Comparison of ENCODE assay signal across 11 cellular contexts in the genomic region with DNA sequence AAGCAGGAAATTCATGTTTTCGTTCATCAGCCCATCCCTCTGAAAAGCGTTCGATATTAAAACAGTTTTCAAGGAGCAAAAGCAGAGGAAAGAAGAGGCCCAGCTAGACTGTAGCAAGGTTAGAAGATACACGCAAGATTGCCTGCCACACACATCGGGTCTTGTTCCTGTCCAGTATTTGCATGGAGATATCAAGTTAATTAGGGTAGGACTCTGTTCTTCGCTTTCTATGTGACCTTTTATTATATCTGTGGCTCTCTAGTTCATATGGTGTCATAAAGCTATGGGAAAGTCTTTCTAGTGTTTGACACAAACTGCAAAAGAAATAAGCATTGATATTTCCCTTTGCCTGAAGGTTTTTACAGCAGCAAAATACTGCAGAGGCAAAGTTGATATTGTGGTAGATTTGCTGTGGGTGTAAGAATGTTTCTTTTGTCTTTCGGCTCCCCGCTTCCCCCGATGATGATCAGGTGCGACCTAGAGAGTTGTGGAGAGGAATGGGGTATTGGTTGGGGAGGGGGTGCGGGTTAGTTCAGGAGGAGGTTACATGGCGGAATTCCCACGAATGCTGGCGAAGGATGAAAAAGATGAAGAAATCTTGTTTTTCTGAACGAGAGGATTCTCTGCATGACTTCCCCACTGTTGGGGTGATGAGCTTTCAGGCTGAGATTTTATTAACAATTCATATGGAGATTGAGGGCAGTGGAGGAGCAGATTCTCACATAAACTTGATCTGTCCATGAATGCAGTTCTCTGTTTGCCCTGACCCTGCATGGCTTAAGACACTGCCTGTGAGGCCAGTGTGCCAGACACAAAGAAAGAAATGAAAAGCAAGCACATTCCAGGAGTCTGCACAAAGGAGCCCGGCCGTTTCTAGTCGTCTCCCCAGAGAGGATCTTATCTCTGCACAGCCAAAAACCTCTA.
A peak's percentile ranks its signal among the peaks of the same experiment; 100 is the strongest.
DNase-seq lines count a peak whose midpoint lies in the region; ATAC-seq, FAIRE-seq and TF ChIP-seq lines count a peak whose summit lies in the region.
"Had no signal": no experiment of that assay in that cellular context is flagged by ENCODE, and none has a peak within 500 bp of the region (broad histone marks: within the 10 kb centered on the region; RNA-seq: fewer than 3 reads in every experiment).

No MANE protein-coding gene starts in this region.

- intact Hi-C loops in right cardiac atrium (cut with DNase I), result loop anchor here in 1 of 4 donors (10.0 kb wide), 1 partner anchor 85 kb away; no protein-coding TSS in a partner anchor

- FAIRE-seq in small intestine (lab: Jason Lieb, UNC), result no peak
- FAIRE-seq: G401.6 had no signal

- H3K4me3 ChIP-seq in right cardiac atrium (ENCODE audit: low read length) (peak overlapping the region; percentile 56), small intestine (ENCODE audit: low read depth in 1 of 2, low read length in 2 of 2) (no peak overlapping the region)

- H3K36me3 ChIP-seq in small intestine (ENCODE audit: control insufficient read depth in 2 of 2, insufficient read depth in 2 of 2, low read length in 2 of 2), result no peaks in the 10 kb centered on the region

- H3K9me3 ChIP-seq in right cardiac atrium (ENCODE audit: control insufficient read depth, low read length) (no peaks in the 10 kb centered on the region), small intestine (ENCODE audit: control insufficient read depth, low read depth) (no peaks in the 10 kb centered on the region)

- H3K27me3 ChIP-seq in right cardiac atrium (ENCODE audit: control insufficient read depth, insufficient read depth), result no peaks in the 10 kb centered on the region
- H3K27me3 ChIP-seq in small intestine (ENCODE audit: control insufficient read depth in 2 of 2, insufficient read depth in 2 of 2, low read length in 2 of 2), result no peaks in the 10 kb centered on the region

- WGBS in right cardiac atrium, result 37% methylated on average over 18 of the region's 18 CpGs
- 53 to 63% (median 61%) methylated on average over 18 of the region's 18 CpGs for WGBS in small intestine, 3 donors

- peaks cover 2% of the 10 kb centered on the region for H3K36me3 Mint-ChIP-seq in progenitor cell of endocrine pancreas (ENCODE audit: insufficient read depth)
- H3K36me3 Mint-ChIP-seq: activated naive CD8-positive, alpha-beta T cell treated with anti-CD3 and anti-CD28 coated beads, Interleukin-2, amount 10 ng/mL, durations not matched to agents 7 days and 5 days had no signal

- peak overlapping the region; percentile 78 for H3K4me3 Mint-ChIP-seq in progenitor cell of endocrine pancreas (ENCODE audit: low read depth)
- H3K4me3 Mint-ChIP-seq: activated naive CD8-positive, alpha-beta T cell treated with anti-CD3 and anti-CD28 coated beads, Interleukin-2, amount 10 ng/mL, durations not matched to agents 7 days and 5 days had no signal

- DNase-seq in D341Med (ENCODE audit: low spot score) (peak; percentile 14), right cardiac atrium (peak; percentile 29 to 70 (median 57)), progenitor cell of endocrine pancreas (ENCODE audit: low spot score, unreplicated experiment) (no peak), small intestine (no peak), HuH-7.5 (ENCODE audit: low spot score) (no peak)
- DNase-seq in stimulated activated CD4-positive, alpha-beta T cell treated with anti-CD3 and anti-CD28 coated beads, Interleukin-15, amount 100 ng/mL, for 24 hours, result no peak
- DNase-seq in stimulated activated CD4-positive, alpha-beta T cell treated with anti-CD3 and anti-CD28 coated beads, Interleukin-2, amount 100 ng/mL, for 24 hours, result no peak
- DNase-seq: activated naive CD8-positive, alpha-beta T cell treated with anti-CD3 and anti-CD28 coated beads, Interleukin-2, amount 10 ng/mL, durations not matched to agents 7 days and 5 days had no signal

- H3K9me3 Mint-ChIP-seq in progenitor cell of endocrine pancreas (ENCODE audit: low read depth), result peaks cover 6% of the 10 kb centered on the region
- H3K9me3 Mint-ChIP-seq: activated naive CD8-positive, alpha-beta T cell treated with anti-CD3 and anti-CD28 coated beads, Interleukin-2, amount 10 ng/mL, durations not matched to agents 7 days and 5 days had no signal

- ATAC-seq in right cardiac atrium, result peak; percentile 94 to 96
- ATAC-seq: Panc1 had no signal

- peak overlapping the region; percentile 99 for H3K27ac Mint-ChIP-seq in progenitor cell of endocrine pancreas
- H3K27ac Mint-ChIP-seq: activated naive CD8-positive, alpha-beta T cell treated with anti-CD3 and anti-CD28 coated beads, Interleukin-2, amount 10 ng/mL, durations not matched to agents 7 days and 5 days had no signal

- no peaks in the 10 kb centered on the region for H3K27me3 Mint-ChIP-seq in progenitor cell of endocrine pancreas

- peak overlapping the region; percentile 78 for H3K27ac ChIP-seq in angular gyrus (ENCODE audit: low read depth, low read length)
- peak overlapping the region; percentile 78 for H3K27ac ChIP-seq in right cardiac atrium (ENCODE audit: low read length)
- H3K27ac ChIP-seq in small intestine (ENCODE audit: low read depth in 1 of 2, low read length in 1 of 2), result no peak overlapping the region

- H3K4me1 Mint-ChIP-seq in progenitor cell of endocrine pancreas (ENCODE audit: low read depth), result peaks cover 44% of the 10 kb centered on the region
- H3K4me1 Mint-ChIP-seq: activated naive CD8-positive, alpha-beta T cell treated with anti-CD3 and anti-CD28 coated beads, Interleukin-2, amount 10 ng/mL, durations not matched to agents 7 days and 5 days had no signal

- no peak for TF ChIP-seq CTCF in progenitor cell of endocrine pancreas (IDR thresholded peaks at IDR 0.05; ENCODE audit: unreplicated experiment)

- peaks cover 3% of the 10 kb centered on the region for H3K4me1 ChIP-seq in right cardiac atrium (ENCODE audit: control insufficient read depth, insufficient read depth, low read length)
- no peaks in the 10 kb centered on the region for H3K4me1 ChIP-seq in small intestine (ENCODE audit: control insufficient read depth in 2 of 2, insufficient read depth in 1 of 2, low read depth in 1 of 2, low read length in 1 of 2)

Comparison
In these comparisons a context has a peak if more than half of its experiments do, and no peak if none do; other contexts are left out.
1. DNase-seq: peak in D341Med (single experiment) and right cardiac atrium (3 of 3); none in progenitor cell of endocrine pancreas (single experiment), stimulated activated CD4-positive, alpha-beta T cell treated with anti-CD3 and anti-CD28 coated beads, Interleukin-15, amount 100 ng/mL, for 24 hours (single experiment), stimulated activated CD4-positive, alpha-beta T cell treated with anti-CD3 and anti-CD28 coated beads, Interleukin-2, amount 100 ng/mL, for 24 hours (0 of 2), small intestine (single experiment) and HuH-7.5 (single experiment).
2. H3K27ac ChIP-seq: peak in angular gyrus (single experiment) and right cardiac atrium (single experiment); none in small intestine (0 of 2).